ENCODE assay signal across 8 cellular contexts in genomic region chr14:93112891-93113677, GRCh38. TPM values are rescaled to one million over a fixed set of nuclear protein-coding genes. Genes with fewer than 3 reads are reported as not detected.
DNase-seq lines count a peak whose midpoint lies in the region; ATAC-seq and TF ChIP-seq lines count a peak whose summit lies in the region.

No MANE protein-coding gene starts in this region.

- ATAC-seq in HG03439 (IDR thresholded peaks at IDR 0.05; ENCODE audit: unreplicated experiment), result no peak

- H4K20me1 ChIP-seq in BLaER1, result peaks cover 66% of the 10 kb centered on the region
- H4K20me1 ChIP-seq in GM23248 (ENCODE audit: insufficient read depth), result no peaks in the 10 kb centered on the region

- peaks cover 49% of the 10 kb centered on the region for H3K4me1 Mint-ChIP-seq in activated CD4-positive, alpha-beta T cell treated with anti-CD3 and anti-CD28 coated beads, Interleukin-2, amount 10 ng/mL, durations not matched to agents 7 days and 5 days

- peaks cover 69% of the 10 kb centered on the region for H3K4me1 ChIP-seq in BLaER1
- peaks cover 14% of the 10 kb centered on the region for H3K4me1 ChIP-seq in GM23248 (ENCODE audit: insufficient read depth)
- H3K4me1 ChIP-seq in liver (ENCODE audit: control insufficient read depth in 4 of 4, insufficient read depth in 4 of 4, low read length in 3 of 4), result peaks cover 2 to 46% (median 27%) of the 10 kb centered on the region in 4 donors

- H3K4me3 Mint-ChIP-seq in activated CD4-positive, alpha-beta T cell treated with anti-CD3 and anti-CD28 coated beads, Interleukin-2, amount 10 ng/mL, durations not matched to agents 7 days and 5 days, result peak overlapping the region; percentile 83

- no peak overlapping the region for H3K27ac ChIP-seq in BLaER1
- H3K27ac ChIP-seq in GM23248, result peak overlapping the region; percentile 72
- H3K27ac ChIP-seq in liver (ENCODE audit: low read depth in 1 of 2, low read length in 2 of 2), result peak overlapping the region; percentile 69 to 85

- H2AFZ ChIP-seq in GM23248, result peak overlapping the region; percentile 71

- H3K9me3 Mint-ChIP-seq in activated CD4-positive, alpha-beta T cell treated with anti-CD3 and anti-CD28 coated beads, Interleukin-2, amount 10 ng/mL, durations not matched to agents 7 days and 5 days, result no peaks in the 10 kb centered on the region

- peak; percentile 89 for DNase-seq in GM23248
- DNase-seq in NCI-H510A (lab: John Stamatoyannopoulos, UW), result peak; percentile 48
- peak; percentile 85 for DNase-seq in activated CD4-positive, alpha-beta T cell treated with anti-CD3 and anti-CD28 coated beads, Interleukin-2, amount 10 ng/mL, durations not matched to agents 7 days and 5 days
- DNase-seq in dermis blood vessel endothelial cell, result peak; percentile 89
- peak; percentile 80 for DNase-seq in stimulated activated CD4-positive, alpha-beta T cell treated with anti-CD3 and anti-CD28 coated beads, Interleukin-4, amount 100 ng/mL, for 24 hours

- no peaks in the 10 kb centered on the region for H3K9me2 ChIP-seq in GM23248 (ENCODE audit: insufficient read depth)

- TF ChIP-seq RAD21 in liver (IDR thresholded peaks at IDR 0.05), result peak; percentile 77 to 82

- H3K4me2 ChIP-seq in BLaER1 (peak overlapping the region; percentile 95), GM23248 (ENCODE audit: unreplicated experiment) (peak overlapping the region; percentile 97)

- no peaks in the 10 kb centered on the region for H3K27me3 ChIP-seq in BLaER1
- H3K27me3 ChIP-seq in GM23248 (replicated peaks; ENCODE audit: insufficient read depth), result no peaks in the 10 kb centered on the region
- no peaks in the 10 kb centered on the region for H3K27me3 ChIP-seq in liver (ENCODE audit: control insufficient read depth in 4 of 4, insufficient read depth in 4 of 4, low read length in 3 of 4)

- 5% methylated on average over 15 of the region's 15 CpGs for WGBS in GM23248 (ENCODE audit: low coverage in 1 of 2, low lambda C conversion rate in 2 of 2, missing lambda C conversion rate in 2 of 2), 2 experiments
- 12% methylated on average over 15 of the region's 15 CpGs for WGBS in liver

- H3K9ac ChIP-seq in BLaER1 (peak overlapping the region; percentile 86; the same call in 1 of the 2 replicates), GM23248 (peak overlapping the region; percentile 60), liver (ENCODE audit: low read depth in 1 of 2, low read length in 2 of 2) (peak overlapping the region; percentile 52 to 58)

- in situ Hi-C loops in GM23248 (cut with MboI), result loop anchor here (10.0 kb wide), 1 partner anchor 138 kb away; no protein-coding TSS in a partner anchor

- H3K36me3 ChIP-seq in BLaER1 (no peaks in the 10 kb centered on the region), GM23248 (ENCODE audit: low read depth) (no peaks in the 10 kb centered on the region), liver (ENCODE audit: control insufficient read depth in 4 of 4, insufficient read depth in 3 of 4, low read depth in 1 of 4, low read length in 3 of 4) (no peaks in the 10 kb centered on the region)

- H3K4me3 ChIP-seq in BLaER1, result no peak overlapping the region
- H3K4me3 ChIP-seq in GM23248, result peak overlapping the region; percentile 84
- H3K4me3 ChIP-seq in liver (ENCODE audit: low read depth in 1 of 3, low read length in 3 of 3), result peak overlapping the region; percentile 3 to 72 (median 14)

- peak overlapping the region; percentile 85 for H3K27ac Mint-ChIP-seq in activated CD4-positive, alpha-beta T cell treated with anti-CD3 and anti-CD28 coated beads, Interleukin-2, amount 10 ng/mL, durations not matched to agents 7 days and 5 days

- TF ChIP-seq CTCF in liver (IDR thresholded peaks at IDR 0.05; ENCODE audit: low read depth, low read length, missing input control), result peak; percentile 83

- H3K27me3 Mint-ChIP-seq in activated CD4-positive, alpha-beta T cell treated with anti-CD3 and anti-CD28 coated beads, Interleukin-2, amount 10 ng/mL, durations not matched to agents 7 days and 5 days, result no peaks in the 10 kb centered on the region

- CTCF ChIA-PET in activated CD4-positive, alpha-beta T cell treated with anti-CD3 and anti-CD28 coated beads, Interleukin-2, amount 10 ng/mL, durations not matched to agents 7 days and 5 days (lab: Charles Lee), result interaction anchor here (0.6 to 5.7 kb wide), 27 partner anchors 11 to 1067 kb away, joined by 3 to 68 read pairs (median 3); partner anchors contain the start of genes GON7, LYSET, MOAP1 and UBR7

- peaks cover 13% of the 10 kb centered on the region for H3F3A ChIP-seq in GM23248 (ENCODE audit: insufficient read depth)

- no peaks in the 10 kb centered on the region for H3K9me3 ChIP-seq in BLaER1
- no peaks in the 10 kb centered on the region for H3K9me3 ChIP-seq in GM23248 (ENCODE audit: low read depth)
- no peaks in the 10 kb centered on the region for H3K9me3 ChIP-seq in liver (ENCODE audit: control insufficient read depth in 4 of 4, low read length in 3 of 4)

- H3K79me2 ChIP-seq in GM23248 (ENCODE audit: insufficient read depth), result peaks cover 44% of the 10 kb centered on the region

- POLR2A ChIA-PET in activated CD4-positive, alpha-beta T cell treated with anti-CD3 and anti-CD28 coated beads, Interleukin-2, amount 10 ng/mL, durations not matched to agents 7 days and 5 days (lab: Charles Lee), result no interaction called here

- no peaks in the 10 kb centered on the region for H3K36me3 Mint-ChIP-seq in activated CD4-positive, alpha-beta T cell treated with anti-CD3 and anti-CD28 coated beads, Interleukin-2, amount 10 ng/mL, durations not matched to agents 7 days and 5 days (ENCODE audit: low read depth)

TF ChIP-seq in liver, 16 proteins besides CTCF, POLR2A, EP300 and RAD21:
- TF ChIP-seq NR2F2 (IDR thresholded peaks at IDR 0.05), result peak; percentile 40
- no peak for TF ChIP-seq MAX (IDR thresholded peaks at IDR 0.05)
- peak; percentile 15 to 48 for TF ChIP-seq HNF4A (conservative IDR thresholded peaks at IDR 0.05)
- TF ChIP-seq FOXA1 (IDR thresholded peaks at IDR 0.05), result no peak
- peak; percentile 61 for TF ChIP-seq REST (IDR thresholded peaks at IDR 0.05)
- TF ChIP-seq YY1 (IDR thresholded peaks at IDR 0.05), result no peak
- peak; percentile 14 to 15 for TF ChIP-seq JUND (IDR thresholded peaks at IDR 0.05)

RNA-seq across cellular contexts. Expression of gene ITPK1, which starts 2.6 kb away (rescaled TPM):
- 33.3 and 35.0 TPM in 2 replicates for total RNA-seq in GM23248 (2014; rRNA removed; shearing (Covaris generic))
- polyA plus RNA-seq in GM23248 (2016; fragmentation: Nextera tagmentation; extraction: Ambion mirVana) (18.7 and 19.4 TPM in 2 replicates), liver (10 to 100 TPM in 1 of 2 donors, 1 to 10 TPM in 1; 9.4 to 31.3 TPM)
- total RNA-seq in activated CD4-positive, alpha-beta T cell treated with anti-CD3 and anti-CD28 coated beads, Interleukin-2, amount 10 ng/mL, durations not matched to agents 7 days and 5 days, result 10 to 100 TPM; 63.7 to 71.0 TPM
- total RNA-seq in dermis blood vessel endothelial cell (24.0 and 41.3 TPM in 2 replicates), liver (10 to 100 TPM in 1 of 2 donors, 1 to 10 TPM in 1; 9.0 to 41.2 TPM)
